22 cellular contexts compared by ENCODE assay signal in the genomic region with DNA sequence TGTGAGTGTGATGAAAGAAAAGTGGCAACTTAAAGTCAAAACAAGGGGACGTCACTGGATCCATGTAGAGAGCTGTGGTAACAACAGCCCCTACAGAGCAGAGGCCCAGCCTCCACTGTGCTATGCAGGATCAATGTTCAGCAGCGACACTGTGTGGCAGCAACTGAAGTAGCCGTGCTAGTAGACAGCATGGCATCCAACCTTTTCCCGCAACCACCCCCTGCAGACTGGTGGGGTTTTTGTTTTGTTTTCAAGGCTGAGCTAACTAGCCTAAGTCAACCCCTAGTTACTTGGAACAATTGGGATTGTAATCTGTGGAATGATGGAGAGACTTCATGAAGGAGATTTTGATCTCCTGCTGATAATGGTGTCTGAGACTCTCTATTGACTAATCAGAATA. TPM values are rescaled to one million over a fixed set of nuclear protein-coding genes. Genes with fewer than 3 reads are reported as not detected.
DNase-seq lines count a peak whose midpoint lies in the region; ATAC-seq and TF ChIP-seq lines count a peak whose summit lies in the region.
"Had no signal": no experiment of that assay in that cellular context is flagged by ENCODE, and none has a peak within 500 bp of the region (broad histone marks: within the 10 kb centered on the region; RNA-seq: fewer than 3 reads in every experiment).

No MANE protein-coding gene starts in this region.

- no peaks in the 10 kb centered on the region for H3K9me3 ChIP-seq in body of pancreas
- no peaks in the 10 kb centered on the region for H3K9me3 ChIP-seq in mesenchymal stem cell (ENCODE audit: control insufficient read depth, low read length)
- H3K9me3 ChIP-seq: BLaER1 treated with 17β-estradiol and CSF1 and Interleukin-3, amounts not matched to agents 10 nM and 100 nM; colonic mucosa; ovary had no signal

- H3K14ac ChIP-seq in mesenchymal stem cell (ENCODE audit: low read length in 2 of 2), result peak overlapping the region in 1 of 2 experiments; percentile 68

- ATAC-seq in left ventricle myocardium superior, result no peak
- no peak for ATAC-seq in Right ventricle myocardium inferior
- no peak for ATAC-seq in body of pancreas
- no peak for ATAC-seq in GM19351 (IDR thresholded peaks at IDR 0.05; ENCODE audit: unreplicated experiment)
- no peak for ATAC-seq in GM18498 (IDR thresholded peaks at IDR 0.05; ENCODE audit: unreplicated experiment)
- no peak for ATAC-seq in GM21717 (IDR thresholded peaks at IDR 0.05; ENCODE audit: unreplicated experiment)
- ATAC-seq in HG03520 (IDR thresholded peaks at IDR 0.05; ENCODE audit: unreplicated experiment), result no peak
- ATAC-seq: naive thymus-derived CD4-positive, alpha-beta T cell; stimulated activated naive CD8-positive, alpha-beta T cell treated with anti-CD3 and anti-CD28 coated beads, Interleukin-15, amount 100 ng/mL, for 72 hours; T-cell had no signal

- WGBS in body of pancreas, 2 donors, result 73 to 82% methylated on average over 4 of the region's 4 CpGs
- WGBS in mesenchymal stem cell, result 100% methylated on average over 2 of the region's 4 CpGs

- intact Hi-C loops in left ventricle myocardium superior (cut with micrococcal nuclease) (no loop called here), Right ventricle myocardium inferior (cut with DNase I) (loop anchor here (5.0 to 10.0 kb wide), 3 partner anchors 117 to 483 kb away; no protein-coding TSS in a partner anchor), body of pancreas (cut with DNase I) (no loop called here)

- H4K91ac ChIP-seq in mesenchymal stem cell (ENCODE audit: low read length), result peak overlapping the region; percentile 84

- H3K79me1 ChIP-seq in mesenchymal stem cell (replicated peaks; ENCODE audit: low read length, poor library complexity, severe bottlenecking), result no peaks in the 10 kb centered on the region

- no peaks in the 10 kb centered on the region for H3K27me3 ChIP-seq in body of pancreas
- no peaks in the 10 kb centered on the region for H3K27me3 ChIP-seq in mesenchymal stem cell (ENCODE audit: control insufficient read depth in 1 of 2, insufficient read depth in 1 of 2, low read length in 2 of 2)
- H3K27me3 ChIP-seq: BLaER1 treated with 17β-estradiol and CSF1 and Interleukin-3, amounts not matched to agents 10 nM and 100 nM; colonic mucosa; ovary had no signal

- no peak overlapping the region for H3K23ac ChIP-seq in mesenchymal stem cell (ENCODE audit: low read length in 2 of 2)

- peaks cover 16% of the 10 kb centered on the region for H3K4me1 ChIP-seq in body of pancreas
- peaks cover 7% of the 10 kb centered on the region for H3K4me1 ChIP-seq in mesenchymal stem cell (ENCODE audit: control insufficient read depth, insufficient read depth, low read depth, low read length)
- H3K4me1 ChIP-seq: colonic mucosa had no signal

- H2BK15ac ChIP-seq in mesenchymal stem cell (ENCODE audit: low read depth, poor library complexity, severe bottlenecking), result no peak overlapping the region

- H2BK120ac ChIP-seq in mesenchymal stem cell (ENCODE audit: low read depth, low read length), result no peak overlapping the region

- H3K4me3 ChIP-seq in body of pancreas, result no peak overlapping the region
- H3K4me3 ChIP-seq in mesenchymal stem cell (ENCODE audit: insufficient read depth in 1 of 2, low read depth in 1 of 2, low read length in 2 of 2), result no peak overlapping the region
- H3K4me3 ChIP-seq: BLaER1 treated with 17β-estradiol and CSF1 and Interleukin-3, amounts not matched to agents 10 nM and 100 nM; colonic mucosa; ovary had no signal

- DNase-seq in left ventricle myocardium superior (peak; percentile 25), Right ventricle myocardium inferior (ENCODE audit: missing footprints) (no peak), body of pancreas (no peak), mesenchymal stem cell (no peak)
- DNase-seq: activated gamma-delta T cell treated with Interleukin-2 at 50 U/mL for 16 hours; HFFc6; hippocampal formation; naive thymus-derived CD4-positive, alpha-beta T cell; NCI-H526; SHP77; small intestine; stimulated activated CD4-positive, alpha-beta T cell treated with anti-CD3 and anti-CD28 coated beads, Interleukin-4, amount 100 ng/mL, for 1 hour; stimulated activated naive CD8-positive, alpha-beta T cell treated with anti-CD3 and anti-CD28 coated beads, Interleukin-15, amount 100 ng/mL, for 72 hours; T-cell had no signal

- peak overlapping the region; percentile 29 to 65 for H3K4ac ChIP-seq in mesenchymal stem cell (ENCODE audit: low read depth in 1 of 2, low read length in 2 of 2)

- H4K8ac ChIP-seq in mesenchymal stem cell (ENCODE audit: low read length), result peak overlapping the region; percentile 39

- H2BK12ac ChIP-seq in mesenchymal stem cell (ENCODE audit: low read length in 2 of 2), result peak overlapping the region; percentile 27 to 65

- no peak overlapping the region for H2BK5ac ChIP-seq in mesenchymal stem cell (ENCODE audit: low read depth, low read length, poor library complexity, severe bottlenecking)

- TF ChIP-seq POLR2A in body of pancreas (IDR thresholded peaks at IDR 0.05), result no peak

- H3K36me3 ChIP-seq in body of pancreas (replicated peaks in 1 of 2; ENCODE audit: insufficient read depth in 1 of 2, low read depth in 2 of 2) (no peaks in the 10 kb centered on the region), mesenchymal stem cell (ENCODE audit: control insufficient read depth in 1 of 2, insufficient read depth in 2 of 2, low read depth in 1 of 2, low read length in 2 of 2) (no peaks in the 10 kb centered on the region)
- H3K36me3 ChIP-seq: BLaER1 treated with 17β-estradiol and CSF1 and Interleukin-3, amounts not matched to agents 10 nM and 100 nM; colonic mucosa; ovary had no signal

- no peak overlapping the region for H3K4me2 ChIP-seq in mesenchymal stem cell (ENCODE audit: low read length, poor library complexity, severe bottlenecking)

- H2AK5ac ChIP-seq in mesenchymal stem cell (ENCODE audit: low read length, severe bottlenecking), result no peak overlapping the region

- H3K27ac ChIP-seq in body of pancreas, result peak overlapping the region in 3 of 4 donors; percentile 3 to 51 (median 7)
- no peak overlapping the region for H3K27ac ChIP-seq in mesenchymal stem cell (ENCODE audit: low read length, poor library complexity, severe bottlenecking)
- H3K27ac ChIP-seq: BLaER1 treated with 17β-estradiol and CSF1 and Interleukin-3, amounts not matched to agents 10 nM and 100 nM; colonic mucosa; ovary had no signal

- no peak overlapping the region for H2AFZ ChIP-seq in mesenchymal stem cell (ENCODE audit: low read depth, low read length)

- H3K9ac ChIP-seq in mesenchymal stem cell (ENCODE audit: low read length), result peak overlapping the region; percentile 16
- H3K9ac ChIP-seq: BLaER1 treated with 17β-estradiol and CSF1 and Interleukin-3, amounts not matched to agents 10 nM and 100 nM had no signal

- no peak for TF ChIP-seq CTCF in body of pancreas (IDR thresholded peaks at IDR 0.05)

- H3K18ac ChIP-seq in mesenchymal stem cell (ENCODE audit: low read depth in 1 of 2, low read length in 2 of 2), result peak overlapping the region; percentile 16 to 67

RNA-seq across cellular contexts. Expression of gene PPARGC1A, which starts 44.4 kb away (rescaled TPM):
- total RNA-seq in left ventricle myocardium superior (97.2 TPM), Right ventricle myocardium inferior (77.5 TPM), body of pancreas (10 to 100 TPM in 1 of 2 donors, 1 to 10 TPM in 1; 8.0 to 44.8 TPM)
- polyA plus RNA-seq in mesenchymal stem cell (2013, experiment 1 of 2), result 1.0 TPM
- polyA plus RNA-seq in mesenchymal stem cell (2013, experiment 2 of 2), result 1.7 TPM
- total RNA-seq: G401; HFFc6; naive thymus-derived CD4-positive, alpha-beta T cell; T-cell had no signal
- polyA plus RNA-seq: naive thymus-derived CD4-positive, alpha-beta T cell had no signal
